Comparison of ENCODE assay signal across 11 cellular contexts in the genomic region with DNA sequence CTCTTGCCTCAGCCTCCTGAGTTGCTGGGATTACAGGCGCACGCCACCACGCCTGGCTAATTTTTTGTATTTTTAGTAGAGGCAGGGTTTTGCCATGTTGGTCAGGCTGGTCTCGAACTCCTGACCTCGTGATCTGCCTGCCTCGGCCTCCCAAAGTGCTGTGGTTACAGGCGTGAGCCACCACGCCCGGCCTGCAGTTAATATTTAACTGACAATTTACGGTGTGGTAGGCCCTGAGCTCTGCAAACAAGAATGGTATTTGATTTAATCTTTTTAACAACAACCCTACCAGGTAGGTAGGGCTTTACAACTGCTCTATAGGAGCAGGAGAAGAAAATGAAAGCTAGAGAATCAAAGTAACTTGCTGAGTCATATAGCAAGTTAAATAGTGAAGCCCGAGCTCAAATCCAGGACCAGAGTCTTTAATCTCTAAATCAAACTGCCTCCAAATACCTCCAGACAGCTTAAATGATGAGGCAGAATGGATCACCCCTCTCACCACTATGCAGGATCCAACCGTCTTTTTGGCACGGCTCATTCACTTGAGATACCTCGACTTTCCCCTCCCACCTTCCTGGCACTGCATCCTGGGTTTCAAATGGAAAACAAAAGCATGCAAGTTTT. TPM values are rescaled to one million over a fixed set of nuclear protein-coding genes. Genes with fewer than 3 reads are reported as not detected.
A peak's percentile ranks its signal among the peaks of the same experiment; 100 is the strongest.
DNase-seq lines count a peak whose midpoint lies in the region; ATAC-seq, FAIRE-seq and TF ChIP-seq lines count a peak whose summit lies in the region.
"Had no signal": no experiment of that assay in that cellular context is flagged by ENCODE, and none has a peak within 500 bp of the region (broad histone marks: within the 10 kb centered on the region; RNA-seq: fewer than 3 reads in every experiment).

No MANE protein-coding gene starts in this region.

- TF ChIP-seq EP300 in gastroesophageal sphincter (IDR thresholded peaks at IDR 0.05), result no peak

- H3K27me3 ChIP-seq in neural progenitor cell (no peaks in the 10 kb centered on the region), gastroesophageal sphincter (no peaks in the 10 kb centered on the region)
- H3K27me3 ChIP-seq: heart right ventricle, SJSA1 had no signal

- H4K20me1 ChIP-seq in neural progenitor cell (ENCODE audit: low read depth), result no peaks in the 10 kb centered on the region

- H3K36me3 ChIP-seq in neural progenitor cell (no peaks in the 10 kb centered on the region), gastroesophageal sphincter (peaks cover 0 to 55% of the 10 kb centered on the region in 2 donors)

- no peaks in the 10 kb centered on the region for H3K9me3 Mint-ChIP-seq in T-helper 2 cell treated with Interferon-gamma antibody and Interleukin-4, amounts not matched to agents 5 μg/mL and 100 μg/mL, for 36 hours
- no peaks in the 10 kb centered on the region for H3K9me3 Mint-ChIP-seq in neural progenitor cell

- H3K9me3 ChIP-seq in neural progenitor cell (ENCODE audit: low read depth), result no peaks in the 10 kb centered on the region
- no peaks in the 10 kb centered on the region for H3K9me3 ChIP-seq in gastroesophageal sphincter
- H3K9me3 ChIP-seq: heart right ventricle, SJSA1 had no signal

- H3K4me3 ChIP-seq in neural progenitor cell (no peak overlapping the region), gastroesophageal sphincter (no peak overlapping the region)
- H3K4me3 ChIP-seq: heart right ventricle, SJSA1 had no signal

- H3K79me2 ChIP-seq in neural progenitor cell (ENCODE audit: low read depth), result no peaks in the 10 kb centered on the region
- H3K79me2 ChIP-seq: parathyroid adenoma had no signal

- H3K27ac ChIP-seq in neural progenitor cell, result no peak overlapping the region
- H3K27ac ChIP-seq in gastroesophageal sphincter, result no peak overlapping the region
- H3K27ac ChIP-seq: heart right ventricle, parathyroid adenoma, SJSA1 had no signal

- H3K4me2 ChIP-seq in neural progenitor cell, result no peak overlapping the region

- TF ChIP-seq POLR2A in gastroesophageal sphincter (IDR thresholded peaks at IDR 0.05), result no peak

- no peak overlapping the region for H3K9ac ChIP-seq in neural progenitor cell
- H3K9ac ChIP-seq: parathyroid adenoma had no signal

- H3K27ac Mint-ChIP-seq in T-helper 2 cell treated with Interferon-gamma antibody and Interleukin-4, amounts not matched to agents 5 μg/mL and 100 μg/mL, for 36 hours, result peak overlapping the region; percentile 87
- peak overlapping the region; percentile 26 for H3K27ac Mint-ChIP-seq in neural progenitor cell

- no peak overlapping the region for H2AFZ ChIP-seq in neural progenitor cell (replicated peaks)
- H2AFZ ChIP-seq: parathyroid adenoma had no signal

- no peaks in the 10 kb centered on the region for H3F3A ChIP-seq in neural progenitor cell (ENCODE audit: low read depth)

- WGBS in gastroesophageal sphincter (ENCODE audit: low coverage in 1 of 2), 2 donors, result 70 to 88% methylated on average over 8 to 11 of the region's 14 CpGs

- no peak for DNase-seq in GM18507 (ENCODE audit: extremely low spot score, insufficient read length, low read depth)
- peak; percentile 13 for DNase-seq in T-helper 2 cell treated with Interferon-gamma antibody and Interleukin-4, amounts not matched to agents 5 μg/mL and 100 μg/mL, for 36 hours (ENCODE audit: low spot score)
- DNase-seq in neural progenitor cell (ENCODE audit: low spot score), result no peak
- no peak for DNase-seq in SW 1271 (lab: John Stamatoyannopoulos, UW)
- DNase-seq: heart right ventricle had no signal

- H3K4me1 Mint-ChIP-seq in T-helper 2 cell treated with Interferon-gamma antibody and Interleukin-4, amounts not matched to agents 5 μg/mL and 100 μg/mL, for 36 hours (ENCODE audit: low read depth), result peaks cover 25% of the 10 kb centered on the region
- no peaks in the 10 kb centered on the region for H3K4me1 Mint-ChIP-seq in neural progenitor cell

- FAIRE-seq in GM18507 (lab: Jason Lieb, UNC), result peak; percentile 66
- FAIRE-seq: HTR-8/SVneo had no signal

- ATAC-seq in HG02610 (IDR thresholded peaks at IDR 0.05; ENCODE audit: unreplicated experiment), result peak; percentile 88
- ATAC-seq in gastroesophageal sphincter, result no peak
- ATAC-seq in HG03135 (IDR thresholded peaks at IDR 0.05; ENCODE audit: unreplicated experiment), result no peak
- ATAC-seq: heart right ventricle had no signal

- no peak for TF ChIP-seq CTCF in neural progenitor cell (IDR thresholded peaks at IDR 0.05)
- TF ChIP-seq CTCF in gastroesophageal sphincter (IDR thresholded peaks at IDR 0.05), result no peak

- H3K4me3 Mint-ChIP-seq in T-helper 2 cell treated with Interferon-gamma antibody and Interleukin-4, amounts not matched to agents 5 μg/mL and 100 μg/mL, for 36 hours, result peak overlapping the region; percentile 72
- H3K4me3 Mint-ChIP-seq in neural progenitor cell, result no peak overlapping the region

- no peaks in the 10 kb centered on the region for H3K4me1 ChIP-seq in neural progenitor cell
- no peaks in the 10 kb centered on the region for H3K4me1 ChIP-seq in gastroesophageal sphincter
- H3K4me1 ChIP-seq: parathyroid adenoma, SJSA1 had no signal

- peaks cover 33% of the 10 kb centered on the region for H3K36me3 Mint-ChIP-seq in T-helper 2 cell treated with Interferon-gamma antibody and Interleukin-4, amounts not matched to agents 5 μg/mL and 100 μg/mL, for 36 hours (ENCODE audit: low read depth)
- peaks cover 2% of the 10 kb centered on the region for H3K36me3 Mint-ChIP-seq in neural progenitor cell

- no peaks in the 10 kb centered on the region for H3K27me3 Mint-ChIP-seq in T-helper 2 cell treated with Interferon-gamma antibody and Interleukin-4, amounts not matched to agents 5 μg/mL and 100 μg/mL, for 36 hours (ENCODE audit: low read depth)
- no peaks in the 10 kb centered on the region for H3K27me3 Mint-ChIP-seq in neural progenitor cell (ENCODE audit: insufficient read depth, low read depth)

RNA-seq across cellular contexts. Expression of a gene that starts 9.4 kb away (rescaled TPM):
- 16.1 and 20.4 TPM in 2 replicates for total RNA-seq in neural progenitor cell (ENCODE audit: low replicate concordance)
- total RNA-seq in gastroesophageal sphincter, result 10 to 100 TPM; 33.7 to 45.6 (median 38.9) TPM

RNA-seq across cellular contexts. Expression of a gene that starts 20.5 kb away (rescaled TPM):
- total RNA-seq in neural progenitor cell (ENCODE audit: low replicate concordance), result 0.65 and 1.6 TPM in 2 replicates
- 10 to 100 TPM in 2 of 4 donors, 1 to 10 TPM in 1, not detected in 1; 4.2 to 13.9 (median 10.4) TPM for total RNA-seq in gastroesophageal sphincter

RNA-seq across cellular contexts. Expression of a gene that starts 52.3 kb away (rescaled TPM):
- total RNA-seq in neural progenitor cell (ENCODE audit: low replicate concordance) (84.6 and 115 TPM in 2 replicates), gastroesophageal sphincter (10 to 100 TPM; 60.1 to 72.8 (median 66.5) TPM)

RNA-seq across cellular contexts. Expression of a gene that starts 55.1 kb away (rescaled TPM):
- total RNA-seq in neural progenitor cell (ENCODE audit: low replicate concordance), result 10.8 and 12.3 TPM in 2 replicates
- 10 to 100 TPM; 16.3 to 30.1 (median 25.3) TPM for total RNA-seq in gastroesophageal sphincter
